Comparison of ENCODE assay signal across 25 cellular contexts in the genomic region with DNA sequence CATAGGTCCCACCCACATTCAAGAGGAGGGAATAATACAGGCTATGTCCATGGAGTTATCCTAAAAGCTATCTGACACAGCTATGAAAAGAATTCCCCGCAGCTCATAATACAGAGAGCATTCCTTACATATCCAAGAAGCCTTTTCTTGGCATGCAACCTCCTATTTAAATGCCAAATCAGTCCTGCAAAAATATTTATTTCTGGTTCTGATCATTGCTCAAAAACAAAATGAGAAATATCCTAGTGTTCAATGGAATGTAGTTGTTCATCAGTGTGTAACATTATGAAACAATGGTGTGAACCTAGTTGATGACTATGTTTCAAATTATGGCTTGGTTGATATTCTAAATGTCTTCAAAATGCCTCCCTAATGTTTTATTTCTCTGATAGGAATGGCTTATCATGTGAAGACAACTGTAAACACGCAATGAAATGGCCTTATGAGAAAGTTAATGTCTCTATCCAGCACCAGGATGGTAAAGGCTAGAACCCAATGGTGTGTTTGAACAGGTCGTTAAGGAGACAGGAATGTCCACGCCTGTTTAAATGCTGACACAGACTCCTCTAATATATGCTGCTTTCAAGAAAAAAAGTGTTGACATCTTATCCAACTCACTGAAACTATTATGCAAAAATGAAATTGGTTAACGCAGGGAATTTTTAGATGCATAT.
A peak's percentile ranks its signal among the peaks of the same experiment; 100 is the strongest.
DNase-seq lines count a peak whose midpoint lies in the region; ATAC-seq and TF ChIP-seq lines count a peak whose summit lies in the region.
"Had no signal": no experiment of that assay in that cellular context is flagged by ENCODE, and none has a peak within 500 bp of the region (broad histone marks: within the 10 kb centered on the region; RNA-seq: fewer than 3 reads in every experiment).

No MANE protein-coding gene starts in this region.

- H3K9me3 ChIP-seq in IMR-90 (ENCODE audit: control insufficient read depth, insufficient read depth, low read length), result no peaks in the 10 kb centered on the region
- H3K9me3 ChIP-seq in mesenchymal stem cell (ENCODE audit: control insufficient read depth, low read length), result no peaks in the 10 kb centered on the region
- H3K9me3 ChIP-seq: pancreas, upper lobe of right lung had no signal

- no CpG with 5 or more reads among the region's 5 CpGs for WGBS in IMR-90 (ENCODE audit: extremely low coverage in 2 of 2, insufficient read length in 1 of 2), 2 experiments
- 62% methylated on average over 3 of the region's 5 CpGs for WGBS in mesenchymal stem cell

- DNase-seq in AG09309 (ENCODE audit: low read depth), result peak; percentile 35
- DNase-seq in IMR-90, result peak; percentile 62
- DNase-seq in dedifferentiated amniotic fluid mesenchymal stem cell (ENCODE audit: extremely low spot score), result peak; percentile 82
- DNase-seq in mesenchymal stem cell, result no peak
- DNase-seq in NCI-H1105 (lab: John Stamatoyannopoulos, UW), result no peak
- DNase-seq in T-helper 2 cell, result no peak
- DNase-seq: activated CD4-positive, CD25-positive, alpha-beta regulatory T cell treated with anti-CD3 and anti-CD28 coated beads, Interleukin-2, amount 50 U/mL, for 72 hours; activated CD8-positive, alpha-beta T cell treated with anti-CD3 and anti-CD28 coated beads, Interleukin-2, amount 10 ng/mL, durations not matched to agents 7 days and 5 days; activated gamma-delta T cell; CD8-positive, alpha-beta memory T cell; effector CD8-positive, alpha-beta T cell; left cardiac atrium; mesendoderm; naive B cell; NCI-H2107; NCI-H510A; pancreas; PC-9; SHP77; stimulated activated CD4-positive, alpha-beta T cell treated with anti-CD3 and anti-CD28 coated beads, Interleukin-15, amount 100 ng/mL, for 24 hours; upper lobe of right lung had no signal

- intact Hi-C loops in IMR-90 (cut with micrococcal nuclease), result no loop called here

- no peaks in the 10 kb centered on the region for H3K36me3 ChIP-seq in IMR-90 (ENCODE audit: control insufficient read depth, insufficient read depth, low read length)
- H3K36me3 ChIP-seq in mesenchymal stem cell (ENCODE audit: control insufficient read depth in 1 of 2, insufficient read depth in 2 of 2, low read depth in 1 of 2, low read length in 2 of 2), result no peaks in the 10 kb centered on the region
- H3K36me3 ChIP-seq: pancreas, upper lobe of right lung had no signal

- H2AFZ ChIP-seq in IMR-90 (replicated peaks; ENCODE audit: low read length, poor library complexity) (no peak overlapping the region), mesenchymal stem cell (ENCODE audit: low read depth, low read length) (no peak overlapping the region)
- H2AFZ ChIP-seq: PC-9 had no signal

- H3K23ac ChIP-seq in IMR-90 (ENCODE audit: low read depth, low read length), result 0 out of 2 replicates have a peak overlapping the region, but pooled peaks have one; percentile 62
- no peak overlapping the region for H3K23ac ChIP-seq in mesenchymal stem cell (ENCODE audit: low read length in 2 of 2)

- H3K18ac ChIP-seq in IMR-90 (ENCODE audit: low read depth, low read length) (0 out of 2 replicates have a peak overlapping the region, but pooled peaks have one; percentile 1), mesenchymal stem cell (ENCODE audit: low read depth in 1 of 2, low read length in 2 of 2) (no peak overlapping the region)

- no TSS peak for BruUV-seq in IMR-90 (replicated peaks; lab: Mats Ljungman, UMichigan)

- H4K8ac ChIP-seq in IMR-90 (ENCODE audit: low read depth in 2 of 2, low read length in 2 of 2) (0 out of 4 replicates have a peak overlapping the region, but pooled peaks of 1 of the 2 experiments have one; percentile 44), mesenchymal stem cell (ENCODE audit: low read length) (no peak overlapping the region)

- no peaks in the 10 kb centered on the region for H4K20me1 ChIP-seq in IMR-90 (ENCODE audit: insufficient read depth, low read length)

- H2BK12ac ChIP-seq in mesenchymal stem cell (ENCODE audit: low read length in 2 of 2), result no peak overlapping the region

- no peak overlapping the region for H3K27ac ChIP-seq in IMR-90 (ENCODE audit: insufficient read depth, low read length)
- H3K27ac ChIP-seq in mesenchymal stem cell (ENCODE audit: low read length, poor library complexity, severe bottlenecking), result peak overlapping the region; percentile 24
- H3K27ac ChIP-seq: pancreas, PC-9, upper lobe of right lung had no signal

- H3K4ac ChIP-seq in IMR-90 (ENCODE audit: low read depth, low read length), result 0 out of 2 replicates have a peak overlapping the region, but pooled peaks have one; percentile 61
- H3K4ac ChIP-seq in mesenchymal stem cell (ENCODE audit: low read depth in 1 of 2, low read length in 2 of 2), result no peak overlapping the region

- H3K4me2 ChIP-seq in IMR-90 (ENCODE audit: low read depth, low read length) (no peak overlapping the region), mesenchymal stem cell (ENCODE audit: low read length, poor library complexity, severe bottlenecking) (no peak overlapping the region)
- H3K4me2 ChIP-seq: PC-9 had no signal

- H4K91ac ChIP-seq in IMR-90 (ENCODE audit: insufficient read depth, low read depth, low read length) (no peak overlapping the region), mesenchymal stem cell (ENCODE audit: low read length) (no peak overlapping the region)

- H3K27me3 ChIP-seq in IMR-90 (ENCODE audit: control insufficient read depth, insufficient read depth, low read length) (no peaks in the 10 kb centered on the region), mesenchymal stem cell (ENCODE audit: control insufficient read depth in 1 of 2, insufficient read depth in 1 of 2, low read length in 2 of 2) (no peaks in the 10 kb centered on the region)
- H3K27me3 ChIP-seq: pancreas, upper lobe of right lung had no signal

- H3K14ac ChIP-seq in IMR-90 (replicated peaks; ENCODE audit: low read depth, low read length) (peak overlapping the region; percentile 60; the same call in 1 of the 2 replicates), mesenchymal stem cell (ENCODE audit: low read length in 2 of 2) (no peak overlapping the region)

- no peak overlapping the region for H3K56ac ChIP-seq in IMR-90 (ENCODE audit: extremely low read depth, insufficient read depth, low read length)

- POLR2A ChIA-PET in IMR-90 (lab: Charles Lee; ENCODE audit: unreplicated experiment), result no interaction called here

- no peak overlapping the region for H2BK15ac ChIP-seq in IMR-90 (ENCODE audit: low read depth, low read length)
- H2BK15ac ChIP-seq in mesenchymal stem cell (ENCODE audit: low read depth, poor library complexity, severe bottlenecking), result no peak overlapping the region

- H3K4me3 ChIP-seq in AG09309 (ENCODE audit: control insufficient read depth, low read depth, low read length), result no peak overlapping the region
- H3K4me3 ChIP-seq in IMR-90 (ENCODE audit: insufficient read depth, low read depth, low read length), result no peak overlapping the region
- no peak overlapping the region for H3K4me3 ChIP-seq in mesenchymal stem cell (ENCODE audit: insufficient read depth in 1 of 2, low read depth in 1 of 2, low read length in 2 of 2)
- H3K4me3 ChIP-seq: GM12878, pancreas, PC-9, upper lobe of right lung had no signal

- no peak overlapping the region for H3K9ac ChIP-seq in IMR-90 (ENCODE audit: low read depth, low read length)
- H3K9ac ChIP-seq in mesenchymal stem cell (ENCODE audit: low read length), result no peak overlapping the region

- no peak overlapping the region for H2AK9ac ChIP-seq in IMR-90 (replicated peaks; ENCODE audit: low read depth, low read length, poor library complexity)

- H3K4me1 ChIP-seq in IMR-90 (ENCODE audit: control insufficient read depth, insufficient read depth, low read length) (peaks cover 3% of the 10 kb centered on the region), mesenchymal stem cell (ENCODE audit: control insufficient read depth, insufficient read depth, low read depth, low read length) (peaks cover 1% of the 10 kb centered on the region)
- H3K4me1 ChIP-seq: pancreas, upper lobe of right lung had no signal

- H3K9me1 ChIP-seq in IMR-90 (ENCODE audit: insufficient read depth, low read length), result peaks cover 4% of the 10 kb centered on the region; the same call in 1 of the 2 replicates

- TF ChIP-seq CTCF in AG09309 (IDR thresholded peaks at IDR 0.05; ENCODE audit: control insufficient read depth, insufficient read depth, low read depth, low read length, missing control alignments), result no peak
- no peak for TF ChIP-seq CTCF in IMR-90 (conservative IDR thresholded peaks at IDR 0.05; ENCODE audit: low read depth, low read length)

- no peak overlapping the region for H2BK5ac ChIP-seq in IMR-90 (ENCODE audit: low read depth, low read length, poor library complexity, severe bottlenecking)
- H2BK5ac ChIP-seq in mesenchymal stem cell (ENCODE audit: low read depth, low read length, poor library complexity, severe bottlenecking), result no peak overlapping the region

- CTCF ChIA-PET in IMR-90 (lab: Yijun Ruan, JAX), result no interaction called here

- ATAC-seq in IMR-90 (ENCODE audit: low read depth) (peak; percentile 99), HG02623 (IDR thresholded peaks at IDR 0.05; ENCODE audit: unreplicated experiment) (no peak), GM19395 (IDR thresholded peaks at IDR 0.05; ENCODE audit: unreplicated experiment) (no peak)
- ATAC-seq: activated CD8-positive, alpha-beta T cell treated with anti-CD3 and anti-CD28 coated beads, Interleukin-2, amount 10 ng/mL, durations not matched to agents 7 days and 5 days; esophagus mucosa; GM12878; pancreas; upper lobe of right lung had no signal

- H3K79me1 ChIP-seq in IMR-90 (ENCODE audit: low read depth in 1 of 2, low read length in 2 of 2) (no peaks in the 10 kb centered on the region), mesenchymal stem cell (replicated peaks; ENCODE audit: low read length, poor library complexity, severe bottlenecking) (no peaks in the 10 kb centered on the region)

- peak overlapping the region; percentile 79 for H2BK120ac ChIP-seq in IMR-90 (ENCODE audit: low read depth, low read length)
- no peak overlapping the region for H2BK120ac ChIP-seq in mesenchymal stem cell (ENCODE audit: low read depth, low read length)

- TF ChIP-seq RAD21 in IMR-90 (IDR thresholded peaks at IDR 0.05; ENCODE audit: low read length), result no peak

- peak overlapping the region; percentile 61 for H2BK20ac ChIP-seq in IMR-90 (ENCODE audit: low read depth, low read length)

- no peak overlapping the region for H4K5ac ChIP-seq in IMR-90 (ENCODE audit: low read depth, low read length)

- in situ Hi-C loops in IMR-90 (cut with MboI; ENCODE audit: low sequenced_read_pairs), result no loop called here

- H2AK5ac ChIP-seq in IMR-90 (ENCODE audit: low read depth, low read length) (no peak overlapping the region), mesenchymal stem cell (ENCODE audit: low read length, severe bottlenecking) (no peak overlapping the region)

- no peak for TF ChIP-seq POLR2A in IMR-90 (IDR thresholded peaks at IDR 0.05; ENCODE audit: low read depth, low read length)

- dilution Hi-C loops in IMR-90 (cut with HindIII; ENCODE audit: low sequenced_read_pairs, unreplicated experiment), result no loop called here

TF ChIP-seq in IMR-90, 13 proteins besides CTCF, POLR2A, EP300 and RAD21:
- TF ChIP-seq MAZ (IDR thresholded peaks at IDR 0.05; ENCODE audit: borderline replicate concordance, low read depth, low read length), result no peak
- 0 out of 2 replicates have a peak, but pooled peaks have one; percentile 26 for TF ChIP-seq MAFK (IDR thresholded peaks at IDR 0.05; ENCODE audit: low read depth, low read length)

Comparison
In these comparisons a context has a peak if more than half of its experiments do, and no peak if none do; other contexts are left out.
1. DNase-seq: peak in AG09309 (single experiment), IMR-90 (single experiment) and dedifferentiated amniotic fluid mesenchymal stem cell (single experiment); none in mesenchymal stem cell (single experiment), NCI-H1105 (single experiment) and T-helper 2 cell (0 of 5).